Comparison of ENCODE assay signal across 14 cellular contexts in the genomic region with DNA sequence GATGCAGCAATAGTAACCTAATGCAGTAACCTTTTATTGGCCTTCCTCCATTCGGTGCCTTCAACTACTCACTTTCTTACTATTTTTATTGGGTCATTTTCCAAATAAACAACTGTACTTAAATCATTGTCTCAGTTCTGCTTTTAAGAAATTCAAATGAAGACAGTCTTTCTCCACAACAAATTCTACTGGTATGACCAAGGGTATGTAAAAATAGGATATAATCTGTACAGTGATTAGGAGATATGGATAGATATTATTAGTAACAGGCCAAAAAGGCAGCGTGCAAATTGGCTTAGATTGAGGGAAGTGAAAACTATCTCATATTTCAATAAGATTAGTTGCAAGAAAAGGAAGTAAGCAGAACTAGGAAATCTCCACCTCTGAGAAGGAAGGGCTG.
DNase-seq lines count a peak whose midpoint lies in the region; ATAC-seq and TF ChIP-seq lines count a peak whose summit lies in the region.
"Had no signal": no experiment of that assay in that cellular context is flagged by ENCODE, and none has a peak within 500 bp of the region (broad histone marks: within the 10 kb centered on the region; RNA-seq: fewer than 3 reads in every experiment).

No MANE protein-coding gene starts in this region.

- H2AFZ ChIP-seq in KMS-11 (ENCODE audit: low read depth), result no peak overlapping the region

- no peak for TF ChIP-seq CTCF in KMS-11 (conservative IDR thresholded peaks at IDR 0.05; ENCODE audit: low read depth, low read length)

- H3K27ac ChIP-seq in KMS-11 (no peak overlapping the region), right cardiac atrium (ENCODE audit: low read length) (no peak overlapping the region)
- H3K27ac ChIP-seq: cardiac muscle cell, tibial nerve had no signal

- H3K4me3 ChIP-seq in KMS-11 (IDR thresholded peaks at IDR 0.05; ENCODE audit: insufficient read depth, low read depth, low read length), result no peak overlapping the region
- H3K4me3 ChIP-seq in right cardiac atrium (ENCODE audit: low read length), result no peak overlapping the region
- H3K4me3 ChIP-seq: cardiac muscle cell, K562, tibial nerve had no signal

- no peaks in the 10 kb centered on the region for H4K20me1 ChIP-seq in KMS-11 (ENCODE audit: insufficient read depth)

- H3K36me3 ChIP-seq in KMS-11 (ENCODE audit: insufficient read depth), result no peaks in the 10 kb centered on the region
- H3K36me3 ChIP-seq: cardiac muscle cell, tibial nerve had no signal

- no peak for DNase-seq in activated naive CD4-positive, alpha-beta T cell treated with anti-CD3 and anti-CD28 coated beads, Interleukin-2, amount 10 ng/mL, durations not matched to agents 7 days and 5 days
- no peak for DNase-seq in activated naive CD4-positive, alpha-beta T cell treated with Interleukin-2 at 50 U/mL for 16 hours
- DNase-seq in stimulated activated effector memory CD8-positive, alpha-beta T cell treated with anti-CD3 and anti-CD28 coated beads, Interleukin-12 subunit alpha, Interleukin-12 subunit beta, amount 100 ng/mL, for 72 hours (ENCODE audit: low spot score in 2 of 2), result no peak
- DNase-seq in DMS53 (lab: John Stamatoyannopoulos, UW) (no peak), right cardiac atrium (no peak), NCI-H524 (lab: John Stamatoyannopoulos, UW) (no peak)
- DNase-seq: ACHN; activated CD4-positive, alpha-beta T cell treated with anti-CD3 and anti-CD28 coated beads for 48 hours; stimulated activated CD4-positive, alpha-beta T cell treated with anti-CD3 and anti-CD28 coated beads, Interleukin-1b, Interleukin-23, amount 100 ng/mL, for 48 hours had no signal

- peaks cover 8% of the 10 kb centered on the region for H3K9me3 Mint-ChIP-seq in activated naive CD4-positive, alpha-beta T cell treated with anti-CD3 and anti-CD28 coated beads, Interleukin-2, amount 10 ng/mL, durations not matched to agents 7 days and 5 days
- no peaks in the 10 kb centered on the region for H3K9me3 Mint-ChIP-seq in stimulated activated effector memory CD8-positive, alpha-beta T cell treated with anti-CD3 and anti-CD28 coated beads, Interleukin-12 subunit alpha, Interleukin-12 subunit beta, amount 100 ng/mL, for 72 hours

- H3K9me3 ChIP-seq in right cardiac atrium (ENCODE audit: control insufficient read depth, low read length), result no peaks in the 10 kb centered on the region
- H3K9me3 ChIP-seq: tibial nerve had no signal

- peaks cover 11% of the 10 kb centered on the region for H3K36me3 Mint-ChIP-seq in activated naive CD4-positive, alpha-beta T cell treated with anti-CD3 and anti-CD28 coated beads, Interleukin-2, amount 10 ng/mL, durations not matched to agents 7 days and 5 days
- no peaks in the 10 kb centered on the region for H3K36me3 Mint-ChIP-seq in stimulated activated effector memory CD8-positive, alpha-beta T cell treated with anti-CD3 and anti-CD28 coated beads, Interleukin-12 subunit alpha, Interleukin-12 subunit beta, amount 100 ng/mL, for 72 hours

- no peak overlapping the region for H3K9ac ChIP-seq in KMS-11

- peak; percentile 80 for ATAC-seq in HG02798 (IDR thresholded peaks at IDR 0.05; ENCODE audit: poor library complexity, unreplicated experiment)
- no peak for ATAC-seq in stimulated activated effector memory CD8-positive, alpha-beta T cell treated with anti-CD3 and anti-CD28 coated beads, Interleukin-12 subunit alpha, Interleukin-12 subunit beta, amount 100 ng/mL, for 72 hours
- ATAC-seq in right cardiac atrium, result no peak
- ATAC-seq: K562 had no signal

- peak overlapping the region; percentile 29 for H3K27ac Mint-ChIP-seq in activated naive CD4-positive, alpha-beta T cell treated with anti-CD3 and anti-CD28 coated beads, Interleukin-2, amount 10 ng/mL, durations not matched to agents 7 days and 5 days
- peak overlapping the region; percentile 14 for H3K27ac Mint-ChIP-seq in stimulated activated effector memory CD8-positive, alpha-beta T cell treated with anti-CD3 and anti-CD28 coated beads, Interleukin-12 subunit alpha, Interleukin-12 subunit beta, amount 100 ng/mL, for 72 hours

- no peak overlapping the region for H3K4me3 Mint-ChIP-seq in activated naive CD4-positive, alpha-beta T cell treated with anti-CD3 and anti-CD28 coated beads, Interleukin-2, amount 10 ng/mL, durations not matched to agents 7 days and 5 days
- H3K4me3 Mint-ChIP-seq in stimulated activated effector memory CD8-positive, alpha-beta T cell treated with anti-CD3 and anti-CD28 coated beads, Interleukin-12 subunit alpha, Interleukin-12 subunit beta, amount 100 ng/mL, for 72 hours, result no peak overlapping the region

- H3K27me3 Mint-ChIP-seq in activated naive CD4-positive, alpha-beta T cell treated with anti-CD3 and anti-CD28 coated beads, Interleukin-2, amount 10 ng/mL, durations not matched to agents 7 days and 5 days, result no peaks in the 10 kb centered on the region

- no peaks in the 10 kb centered on the region for H3K79me2 ChIP-seq in KMS-11 (ENCODE audit: insufficient read depth, low read depth)

- peaks cover 19% of the 10 kb centered on the region for H3K4me1 Mint-ChIP-seq in activated naive CD4-positive, alpha-beta T cell treated with anti-CD3 and anti-CD28 coated beads, Interleukin-2, amount 10 ng/mL, durations not matched to agents 7 days and 5 days
- no peaks in the 10 kb centered on the region for H3K4me1 Mint-ChIP-seq in stimulated activated effector memory CD8-positive, alpha-beta T cell treated with anti-CD3 and anti-CD28 coated beads, Interleukin-12 subunit alpha, Interleukin-12 subunit beta, amount 100 ng/mL, for 72 hours

- H3K4me1 ChIP-seq in KMS-11 (ENCODE audit: low read depth, poor library complexity, severe bottlenecking) (peaks cover 40% of the 10 kb centered on the region), right cardiac atrium (ENCODE audit: control insufficient read depth, insufficient read depth, low read length) (peaks cover 1% of the 10 kb centered on the region)
- H3K4me1 ChIP-seq: tibial nerve had no signal

- intact Hi-C loops in right cardiac atrium (cut with DNase I), result no loop called here

- H3K27me3 ChIP-seq in KMS-11 (ENCODE audit: insufficient read depth, low read depth) (no peaks in the 10 kb centered on the region), right cardiac atrium (ENCODE audit: control insufficient read depth, insufficient read depth) (no peaks in the 10 kb centered on the region)
- H3K27me3 ChIP-seq: cardiac muscle cell had no signal

- 21% methylated on average over 2 of the region's 2 CpGs for WGBS in right cardiac atrium

- CTCF ChIA-PET in activated naive CD4-positive, alpha-beta T cell treated with anti-CD3 and anti-CD28 coated beads, Interleukin-2, amount 10 ng/mL, durations not matched to agents 7 days and 5 days (lab: Charles Lee), result no interaction called here

- H3K4me2 ChIP-seq in KMS-11, result peak overlapping the region; percentile 41; the same call in 1 of the 2 replicates
